In the genomic region with DNA sequence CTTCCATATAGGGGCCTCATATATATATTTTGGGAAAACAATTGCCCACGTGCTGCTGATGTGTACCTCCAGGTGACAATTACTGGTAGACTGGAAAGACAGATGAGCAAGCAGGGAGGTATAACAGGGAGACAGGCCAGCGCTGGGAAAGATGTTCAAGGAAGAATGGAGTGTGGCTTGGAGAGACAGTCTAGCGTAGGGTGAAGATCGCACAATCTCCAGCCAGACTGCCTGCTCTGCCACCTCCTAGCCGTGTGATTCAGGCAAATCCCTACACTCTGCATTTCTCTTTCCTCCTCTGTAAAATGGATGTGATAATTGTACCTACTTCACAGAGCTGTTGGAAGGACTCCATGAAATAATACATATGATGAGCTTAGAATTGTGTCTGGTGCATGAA, we compare ENCODE assay signal across 20 cellular contexts.
"Had no signal": no experiment of that assay in that cellular context is flagged by ENCODE, and none has a peak within 500 bp of the region (broad histone marks: within the 10 kb centered on the region; RNA-seq: fewer than 3 reads in every experiment).

No MANE protein-coding gene starts in this region.

- H3K9me3 ChIP-seq: gastrocnemius medialis, right lobe of liver had no signal

- H3K9me3 Mint-ChIP-seq: mesothelial cell of epicardium, natural killer cell, type B pancreatic cell had no signal

- ATAC-seq: effector memory CD8-positive, alpha-beta T cell; gastrocnemius medialis; left lobe of liver; natural killer cell; psoas muscle; right lobe of liver; stimulated activated memory B cell treated with anti-CD40 and anti-IgM and Interleukin-4, amounts not matched to agents 10 μg/mL and 1 μg/mL and 100 μg/mL, for 72 hours had no signal

- H3K4me1 ChIP-seq: spleen had no signal

- H3K27me3 ChIP-seq: esophagus muscularis mucosa, gastrocnemius medialis, heart right ventricle, right lobe of liver, spleen had no signal

- H3K4me3 Mint-ChIP-seq: dendritic cell treated with granulocyte-macrophage colony-stimulating factor and Interleukin-4, amounts not matched to agents 40 ng/mL and 50 ng/mL, for 4 days; effector memory CD8-positive, alpha-beta T cell; mesothelial cell of epicardium; natural killer cell; stimulated activated memory B cell treated with anti-CD40 and anti-IgM and Interleukin-4, amounts not matched to agents 10 μg/mL and 1 μg/mL and 100 μg/mL, for 72 hours; stimulated activated naive CD8-positive, alpha-beta T cell treated with anti-CD3 and anti-CD28 coated beads, Interleukin-15, Interleukin-2, amounts not matched to agents 100 ng/mL and 50 ng/mL, for 24 hours; type B pancreatic cell had no signal

- H3K36me3 ChIP-seq: gastrocnemius medialis, right lobe of liver had no signal

- H3K27ac ChIP-seq: epithelial cell of prostate, gastrocnemius medialis, heart right ventricle, psoas muscle, right lobe of liver, spleen had no signal

- H3K27me3 Mint-ChIP-seq: dendritic cell treated with granulocyte-macrophage colony-stimulating factor and Interleukin-4, amounts not matched to agents 40 ng/mL and 50 ng/mL, for 4 days; effector memory CD8-positive, alpha-beta T cell; stimulated activated memory B cell treated with anti-CD40 and anti-IgM and Interleukin-4, amounts not matched to agents 10 μg/mL and 1 μg/mL and 100 μg/mL, for 72 hours; stimulated activated naive CD8-positive, alpha-beta T cell treated with anti-CD3 and anti-CD28 coated beads, Interleukin-15, Interleukin-2, amounts not matched to agents 100 ng/mL and 50 ng/mL, for 24 hours had no signal

- H3K36me3 Mint-ChIP-seq: natural killer cell had no signal

- H3K4me3 ChIP-seq: esophagus muscularis mucosa, gastrocnemius medialis, heart right ventricle, psoas muscle, right lobe of liver, spleen had no signal

- DNase-seq: effector memory CD8-positive, alpha-beta T cell; gastrocnemius medialis; heart right ventricle; islet precursor cell; natural killer cell; psoas muscle; retina; right lobe of liver; spleen; stimulated activated CD4-positive, alpha-beta T cell treated with anti-CD3 and anti-CD28 coated beads, Interleukin-15, amount 100 ng/mL, for 24 hours; stimulated activated CD4-positive, alpha-beta T cell treated with anti-CD3 and anti-CD28 coated beads, Interleukin-1b, Interleukin-23, amount 100 ng/mL, for 48 hours; stimulated activated CD4-positive, alpha-beta T cell treated with anti-CD3 and anti-CD28 coated beads, Interleukin-4, amount 100 ng/mL, for 24 hours had no signal

- H3K27ac Mint-ChIP-seq: dendritic cell treated with granulocyte-macrophage colony-stimulating factor and Interleukin-4, amounts not matched to agents 40 ng/mL and 50 ng/mL, for 4 days; mesothelial cell of epicardium; natural killer cell; stimulated activated memory B cell treated with anti-CD40 and anti-IgM and Interleukin-4, amounts not matched to agents 10 μg/mL and 1 μg/mL and 100 μg/mL, for 72 hours; stimulated activated naive CD8-positive, alpha-beta T cell treated with anti-CD3 and anti-CD28 coated beads, Interleukin-15, Interleukin-2, amounts not matched to agents 100 ng/mL and 50 ng/mL, for 24 hours; type B pancreatic cell had no signal

- H3K4me1 Mint-ChIP-seq: mesothelial cell of epicardium; natural killer cell; stimulated activated memory B cell treated with anti-CD40 and anti-IgM and Interleukin-4, amounts not matched to agents 10 μg/mL and 1 μg/mL and 100 μg/mL, for 72 hours had no signal
